Comparison of ENCODE assay signal across 1 cellular context in genomic region chr9:76023715-76024195, GRCh38.
TF ChIP-seq lines count a peak whose summit lies in the region.

No MANE protein-coding gene starts in this region.

TF ChIP-seq in GM12878, 131 proteins besides CTCF, POLR2A, EP300 and RAD21 (continued from another document):
- no peak for TF ChIP-seq ZBTB40 (IDR thresholded peaks at IDR 0.05; ENCODE audit: borderline replicate concordance)
